ENCODE assay signal across 3 cellular contexts in the genomic region with DNA sequence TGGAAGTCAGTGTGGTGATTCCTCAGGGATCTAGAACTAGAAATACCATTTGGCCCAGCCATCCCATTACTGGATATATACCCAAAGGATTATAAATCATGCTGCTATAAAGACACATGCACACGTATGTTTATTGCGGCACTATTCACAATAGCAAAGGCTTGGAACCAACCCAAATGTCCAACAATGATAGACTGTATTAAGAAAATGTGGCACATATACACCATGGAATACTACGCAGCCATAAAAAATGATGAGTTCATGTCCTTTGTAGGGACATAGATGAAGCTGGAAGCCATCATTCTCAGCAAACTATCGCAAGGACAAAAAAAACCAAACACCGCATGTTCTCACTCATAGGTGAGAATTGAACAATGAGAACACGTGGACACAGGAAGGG. TPM values are rescaled to one million over a fixed set of nuclear protein-coding genes. Genes with fewer than 3 reads are reported as not detected.
"Had no signal": no experiment of that assay in that cellular context is flagged by ENCODE, and none has a peak within 500 bp of the region (broad histone marks: within the 10 kb centered on the region; RNA-seq: fewer than 3 reads in every experiment).

No MANE protein-coding gene starts in this region.

RNA-seq across cellular contexts. Expression of a gene that starts 3.9 kb away (rescaled TPM):
- total RNA-seq: M059J, MCF 10A, NCI-H460 had no signal

RNA-seq across cellular contexts. Expression of a gene that starts 29.1 kb away (rescaled TPM):
- total RNA-seq: M059J, MCF 10A had no signal
